ENCODE assay signal across 8 cellular contexts in genomic region chr17:46979023-46979870, GRCh38. TPM values are rescaled to one million over a fixed set of nuclear protein-coding genes. Genes with fewer than 3 reads are reported as not detected.
DNase-seq lines count a peak whose midpoint lies in the region; ATAC-seq and TF ChIP-seq lines count a peak whose summit lies in the region.

RPRML (minus strand) TSS chr17:46979253; CDS start chr17:46979007, 246 bp downstream.

- peaks cover 77% of the 10 kb centered on the region for H3K27me3 ChIP-seq in foreskin keratinocyte

- TF ChIP-seq CTCF in foreskin keratinocyte (conservative IDR thresholded peaks at IDR 0.05): no peak
- TF ChIP-seq CTCF in omental fat pad (IDR thresholded peaks at IDR 0.05): no peak

- H3K36me3 ChIP-seq in ES-I3 (ENCODE audit: insufficient read depth, low read length): no peaks in the 10 kb centered on the region

- DNase-seq in NCI-H2171 treated with DMSO at 0.1 percent for 48 hours (lab: John Stamatoyannopoulos, UW) (peak; percentile 74), foreskin keratinocyte (no peak), omental fat pad (ENCODE audit: low spot score) (no peak)
- DNase-seq in activated CD8-positive, alpha-beta memory T cell treated with anti-CD3 and anti-CD28 coated beads, Interleukin-2, amount 50 U/mL, for 48 hours: peak; percentile 73

- no peaks in the 10 kb centered on the region for H3K9me3 ChIP-seq in ES-I3 (ENCODE audit: control insufficient read depth, insufficient read depth, low read length)

- H3K27ac ChIP-seq in foreskin keratinocyte: no peak within 1 kb of the TSS

- H3K4me1 ChIP-seq in ES-I3 (ENCODE audit: insufficient read depth, low read length) (peaks cover 22% of the 10 kb centered on the region), foreskin keratinocyte (no peaks in the 10 kb centered on the region)

- ATAC-seq in foreskin keratinocyte (peak; percentile 28), omental fat pad (ENCODE audit: low FRiP score) (peak; percentile 61), HG02763 (IDR thresholded peaks at IDR 0.05; ENCODE audit: unreplicated experiment) (no peak), GM21360 (IDR thresholded peaks at IDR 0.05; ENCODE audit: unreplicated experiment) (no peak), GM18870 (IDR thresholded peaks at IDR 0.05; ENCODE audit: unreplicated experiment) (no peak)

- H3K9ac ChIP-seq in ES-I3 (ENCODE audit: low read depth, low read length): peak within 1 kb of the TSS; percentile 64

RNA-seq across cellular contexts. Expression of gene RPRML, which starts in this region (rescaled TPM):
- not detected in 2 replicates for total RNA-seq in foreskin keratinocyte
- not detected in 2 replicates for polyA plus RNA-seq in foreskin keratinocyte
- total RNA-seq in omental fat pad: not detected

Comparison
In these comparisons a context has a peak if more than half of its experiments do, and no peak if none do; other contexts are left out.
1. Peak in ATAC-seq in foreskin keratinocyte; RNA of the gene not detected or under 1 TPM.
2. Peak in ATAC-seq in omental fat pad; RNA of the gene not detected or under 1 TPM.
3. DNase-seq: peak in NCI-H2171 treated with DMSO at 0.1 percent for 48 hours (single experiment) and activated CD8-positive, alpha-beta memory T cell treated with anti-CD3 and anti-CD28 coated beads, Interleukin-2, amount 50 U/mL, for 48 hours (single experiment); none in foreskin keratinocyte (0 of 2) and omental fat pad (single experiment).